Comparison of ENCODE assay signal across 25 cellular contexts in the genomic region with DNA sequence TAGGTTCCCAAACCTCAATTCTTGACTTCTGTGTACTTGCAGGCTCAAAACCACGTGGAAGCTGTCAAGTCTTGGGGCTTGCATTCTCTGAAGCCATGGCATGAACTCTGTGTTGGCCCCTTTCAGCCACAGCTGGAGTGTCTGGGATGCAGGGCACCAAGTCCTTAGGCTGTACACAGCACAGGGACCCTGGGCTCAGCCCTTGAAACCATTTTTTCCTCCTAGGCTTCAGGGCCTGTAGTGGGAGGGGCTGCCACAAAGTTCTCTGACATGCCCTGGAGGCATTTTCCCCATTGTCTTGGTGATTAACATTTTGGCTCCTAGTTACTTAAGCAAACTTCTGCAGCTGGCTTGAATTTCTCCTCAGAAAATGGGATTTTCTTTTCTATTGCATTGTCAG.
DNase-seq lines count a peak whose midpoint lies in the region; ATAC-seq, FAIRE-seq and TF ChIP-seq lines count a peak whose summit lies in the region.
"Had no signal": no experiment of that assay in that cellular context is flagged by ENCODE, and none has a peak within 500 bp of the region (broad histone marks: within the 10 kb centered on the region; RNA-seq: fewer than 3 reads in every experiment).

No MANE protein-coding gene starts in this region.

- TF ChIP-seq POLR2A in A549 (IDR thresholded peaks at IDR 0.05; ENCODE audit: low read length) (no peak), K562 (conservative IDR thresholded peaks at IDR 0.05) (no peak)

- H4K8ac ChIP-seq in mesendoderm (ENCODE audit: low read depth, low read length) = no peak overlapping the region

- H2BK120ac ChIP-seq in mesendoderm (ENCODE audit: low read depth, low read length) = no peak overlapping the region

- no peak overlapping the region for H2AFZ ChIP-seq in K562 (ENCODE audit: low read depth, low read length)
- H2AFZ ChIP-seq: GM23338 had no signal

- H3K4me3 ChIP-seq in A549 (no peak overlapping the region), K562 (no peak overlapping the region), mesendoderm (ENCODE audit: low read length) (no peak overlapping the region)
- H3K4me3 ChIP-seq: GM23338 had no signal

- ATAC-seq in A549 (no peak), K562 (no peak)
- ATAC-seq: GM23338, HCT116 had no signal

- no peak overlapping the region for H3K4me2 ChIP-seq in A549
- H3K4me2 ChIP-seq in K562 (ENCODE audit: insufficient read depth, low read length) = no peak overlapping the region
- H3K4me2 ChIP-seq in mesendoderm (ENCODE audit: low read length) = no peak overlapping the region
- H3K4me2 ChIP-seq: BLaER1 treated with 17β-estradiol and CSF1 and Interleukin-3, amounts not matched to agents 10 nM and 100 nM; GM23338 had no signal

- in situ Hi-C loops in K562 (cut with MboI) = no loop called here

- H3K23ac ChIP-seq in mesendoderm (ENCODE audit: low read length) = no peak overlapping the region

- H2BK5ac ChIP-seq in mesendoderm (ENCODE audit: low read length) = no peak overlapping the region

- POLR2A ChIA-PET in A549 (lab: Yijun Ruan, JAX) = no interaction called here
- POLR2A ChIA-PET in K562 (lab: Yijun Ruan, JAX) = interaction anchor here (0.6 kb wide), 1 partner anchor 1361 kb away, joined by 3 read pairs; no protein-coding TSS in a partner anchor

- H3K79me1 ChIP-seq in mesendoderm (ENCODE audit: low read length) = no peaks in the 10 kb centered on the region

- H4K20me1 ChIP-seq in K562 (replicated peaks; ENCODE audit: control insufficient read depth, insufficient read depth, low read length) = no peaks in the 10 kb centered on the region

- no peak for TF ChIP-seq RAD21 in A549 (conservative IDR thresholded peaks at IDR 0.05 in 1 of 2, IDR thresholded peaks at IDR 0.05 in 1 of 2)
- TF ChIP-seq RAD21 in K562 (CRISPR knock-in tag; conservative IDR thresholded peaks at IDR 0.05 in 1 of 2, IDR thresholded peaks at IDR 0.05 in 1 of 2) = no peak

- no peak overlapping the region for H3K18ac ChIP-seq in mesendoderm (ENCODE audit: low read length)

- intact Hi-C loops in K562 (cut with micrococcal nuclease) = no loop called here

- TF ChIP-seq CTCF in A549 (IDR thresholded peaks at IDR 0.05) = no peak
- TF ChIP-seq CTCF in K562 (IDR thresholded peaks at IDR 0.05 in 2 of 3, conservative IDR thresholded peaks at IDR 0.05 in 1 of 3; ENCODE audit: insufficient read depth in 2 of 3, low read depth in 1 of 3, low read length in 3 of 3) = no peak

- DNase-seq in A549 (ENCODE audit: low read depth in 1 of 2, low spot score in 1 of 2) (no peak), M059J (ENCODE audit: low read depth) (peak; percentile 12), K562 (ENCODE audit: extremely low read depth in 1 of 4, low spot score in 3 of 4) (no peak), mesendoderm (peak; percentile 10), NCI-H1048 (lab: John Stamatoyannopoulos, UW) (no peak), NCI-H2227 (lab: John Stamatoyannopoulos, UW; ENCODE audit: unreplicated experiment) (no peak), SK-N-DZ (ENCODE audit: low spot score) (no peak)
- DNase-seq: ACHN; AML-193; BE2C; CD4-positive, alpha-beta T cell; CD8-positive, alpha-beta memory T cell; DMS 273 treated with DMSO at 0.1 percent for 48 hours; DMS79; EL; GF-D8; H9 had no signal

- no peaks in the 10 kb centered on the region for H3K9me1 ChIP-seq in K562 (ENCODE audit: control insufficient read depth, insufficient read depth, low read length)

- H2BK15ac ChIP-seq in mesendoderm (replicated peaks; ENCODE audit: low read depth) = no peak overlapping the region

- H2AK5ac ChIP-seq in mesendoderm (ENCODE audit: low read length) = no peak overlapping the region

- WGBS in A549 (ENCODE audit: missing lambda C conversion rate) = 24% methylated on average over 1 of the region's 1 CpG
- WGBS in K562 (ENCODE audit: insufficient coverage, low coverage, missing lambda C conversion rate) = 11% methylated on average over 1 of the region's 1 CpG
- WGBS in mesendoderm (ENCODE audit: extremely low coverage, insufficient coverage, low lambda C conversion rate) = no CpG with 5 or more reads among the region's 1 CpG

- H3K9ac ChIP-seq in K562 (ENCODE audit: insufficient read depth in 1 of 2, low read depth in 2 of 2, low read length in 2 of 2) (no peak overlapping the region), mesendoderm (ENCODE audit: low read length) (no peak overlapping the region)
- H3K9ac ChIP-seq: BLaER1 treated with 17β-estradiol and CSF1 and Interleukin-3, amounts not matched to agents 10 nM and 100 nM had no signal

- FAIRE-seq in A549 (lab: Jason Lieb, UNC) (no peak), K562 (lab: Jason Lieb, UNC) (no peak)
- FAIRE-seq: A204.1, D721Med, GM12891, GM18507 had no signal

- H3K56ac ChIP-seq in mesendoderm (ENCODE audit: low read length) = no peak overlapping the region

- H3K36me3 ChIP-seq in K562 (ENCODE audit: control insufficient read depth, insufficient read depth, low read length) (peaks cover 2% of the 10 kb centered on the region; the same call in 1 of the 3 replicates), mesendoderm (ENCODE audit: control insufficient read depth, insufficient read depth, low read length) (no peaks in the 10 kb centered on the region)
- H3K36me3 ChIP-seq: BE2C had no signal

- no TSS peak for BruUV-seq in K562 (replicated peaks; lab: Mats Ljungman, UMichigan)

- CTCF ChIA-PET in A549 (lab: Yijun Ruan, JAX) = interaction anchor here (0.5 kb wide), 1 partner anchor 325 kb away, joined by 3 read pairs; no protein-coding TSS in a partner anchor
- CTCF ChIA-PET in K562 (lab: Yijun Ruan, JAX; ENCODE audit: low intra/inter-chr PET ratio) = no interaction called here

- TF ChIP-seq EP300 in A549 (IDR thresholded peaks at IDR 0.05) (no peak), K562 (IDR thresholded peaks at IDR 0.05; ENCODE audit: low read length) (no peak)

- H3K4me1 ChIP-seq in A549 (no peaks in the 10 kb centered on the region), K562 (replicated peaks in 1 of 2; ENCODE audit: control insufficient read depth in 2 of 2, insufficient read depth in 2 of 2, low read length in 2 of 2) (no peaks in the 10 kb centered on the region), mesendoderm (ENCODE audit: control insufficient read depth, low read depth, low read length) (no peaks in the 10 kb centered on the region)
- H3K4me1 ChIP-seq: BE2C; BLaER1 treated with 17β-estradiol and CSF1 and Interleukin-3, amounts not matched to agents 10 nM and 100 nM had no signal

- H3K79me2 ChIP-seq in K562 (ENCODE audit: control insufficient read depth, insufficient read depth, low read length) = no peaks in the 10 kb centered on the region
- no peaks in the 10 kb centered on the region for H3K79me2 ChIP-seq in mesendoderm (ENCODE audit: control insufficient read depth, insufficient read depth, low read length)

- H3K4ac ChIP-seq in mesendoderm (ENCODE audit: low read depth, low read length) = no peak overlapping the region

- no peak overlapping the region for H3K27ac ChIP-seq in A549
- no peak overlapping the region for H3K27ac ChIP-seq in K562 (ENCODE audit: extremely low read depth, low read depth, low read length)
- H3K27ac ChIP-seq in mesendoderm (ENCODE audit: low read depth, low read length) = no peak overlapping the region
- H3K27ac ChIP-seq: 22Rv1; BLaER1 treated with 17β-estradiol and CSF1 and Interleukin-3, amounts not matched to agents 10 nM and 100 nM had no signal

- H3K9me3 ChIP-seq in A549 = peaks cover 27% of the 10 kb centered on the region
- no peaks in the 10 kb centered on the region; the same call in 1 of the 2 replicates for H3K9me3 ChIP-seq in K562 (replicated peaks; ENCODE audit: control insufficient read depth, insufficient read depth, low read depth, low read length)
- H3K9me3 ChIP-seq: BE2C had no signal

- H3K27me3 ChIP-seq in K562 (ENCODE audit: control insufficient read depth in 2 of 2, insufficient read depth in 2 of 2, low read length in 2 of 2) (no peaks in the 10 kb centered on the region), mesendoderm (ENCODE audit: insufficient read depth, low read length, poor library complexity) (no peaks in the 10 kb centered on the region)
- H3K27me3 ChIP-seq: BE2C; BLaER1 treated with 17β-estradiol and CSF1 and Interleukin-3, amounts not matched to agents 10 nM and 100 nM had no signal

- no peak overlapping the region for H4K5ac ChIP-seq in mesendoderm (ENCODE audit: low read length)

TF ChIP-seq in A549, 52 proteins besides CTCF, POLR2A, EP300 and RAD21:
- no peak for TF ChIP-seq FOSB (CRISPR knock-in tag; IDR thresholded peaks at IDR 0.05)
- TF ChIP-seq NFE2L2 (conservative IDR thresholded peaks at IDR 0.05; ENCODE audit: low read length) = no peak
- no peak for TF ChIP-seq RNF2 (IDR thresholded peaks at IDR 0.05; ENCODE audit: borderline replicate concordance, low read depth)
- no peak for TF ChIP-seq ZSCAN20 (CRISPR knock-in tag; IDR thresholded peaks at IDR 0.05)
- TF ChIP-seq EHF (CRISPR knock-in tag; IDR thresholded peaks at IDR 0.05) = no peak
- TF ChIP-seq ESRRA (IDR thresholded peaks at IDR 0.05; ENCODE audit: borderline replicate concordance, low read length) = no peak
- no peak for TF ChIP-seq CBX2 (IDR thresholded peaks at IDR 0.05; ENCODE audit: borderline replicate concordance, low read depth)
- peak; percentile 35 for TF ChIP-seq ZFP36 (IDR thresholded peaks at IDR 0.05; ENCODE audit: borderline replicate concordance, partially characterized antibody)
- TF ChIP-seq, protein P1, sequence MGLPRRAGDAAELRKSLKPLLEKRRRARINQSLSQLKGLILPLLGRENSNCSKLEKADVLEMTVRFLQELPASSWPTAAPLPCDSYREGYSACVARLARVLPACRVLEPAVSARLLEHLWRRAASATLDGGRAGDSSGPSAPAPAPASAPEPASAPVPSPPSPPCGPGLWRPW (IDR thresholded peaks at IDR 0.05) = no peak

TF ChIP-seq in K562, 482 proteins besides CTCF, POLR2A, EP300 and RAD21:
- TF ChIP-seq ZFP36 (IDR thresholded peaks at IDR 0.05; ENCODE audit: low read depth, low read length, partially characterized antibody) = peak; percentile 54
- no peak for TF ChIP-seq FOXK2 (conservative IDR thresholded peaks at IDR 0.05 in 1 of 2, IDR thresholded peaks at IDR 0.05 in 1 of 2; ENCODE audit: low read depth in 2 of 2)

Comparison
In these comparisons a context has a peak if more than half of its experiments do, and no peak if none do; other contexts are left out.
1. DNase-seq: peak in M059J (single experiment) and mesendoderm (single experiment); none in A549 (0 of 2), K562 (0 of 4), NCI-H1048 (single experiment), NCI-H2227 (single experiment) and SK-N-DZ (single experiment).